Comparison of ENCODE assay signal across 2 cellular contexts in the genomic region with DNA sequence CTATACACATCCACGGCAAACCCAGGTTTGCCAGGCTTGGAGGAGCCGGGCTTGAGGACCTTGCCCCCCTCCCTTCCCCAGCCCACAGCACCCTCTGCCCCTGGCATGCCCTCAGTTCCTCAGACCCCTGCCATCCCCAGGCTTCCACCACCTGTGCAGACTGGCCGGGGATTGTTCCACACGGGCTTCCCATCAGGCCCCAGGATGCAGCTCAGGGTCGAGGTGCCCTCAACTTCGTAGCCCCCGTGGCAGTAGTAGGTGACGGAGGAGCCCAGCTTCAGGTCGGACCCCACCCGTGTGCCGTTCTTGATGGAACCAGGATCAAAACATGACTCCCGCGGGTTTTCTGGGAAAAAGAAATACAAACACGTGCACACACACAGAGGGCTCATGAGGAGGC.
TF ChIP-seq lines count a peak whose summit lies in the region.

No MANE protein-coding gene starts in this region.

TF ChIP-seq in IMR-90, 13 proteins besides CTCF, POLR2A, EP300 and RAD21:
- TF ChIP-seq CEBPB (IDR thresholded peaks at IDR 0.05; ENCODE audit: low read depth, low read length) = no peak
- TF ChIP-seq ELK1 (IDR thresholded peaks at IDR 0.05; ENCODE audit: borderline replicate concordance, low read depth, low read length) = no peak
- TF ChIP-seq, protein P1, sequence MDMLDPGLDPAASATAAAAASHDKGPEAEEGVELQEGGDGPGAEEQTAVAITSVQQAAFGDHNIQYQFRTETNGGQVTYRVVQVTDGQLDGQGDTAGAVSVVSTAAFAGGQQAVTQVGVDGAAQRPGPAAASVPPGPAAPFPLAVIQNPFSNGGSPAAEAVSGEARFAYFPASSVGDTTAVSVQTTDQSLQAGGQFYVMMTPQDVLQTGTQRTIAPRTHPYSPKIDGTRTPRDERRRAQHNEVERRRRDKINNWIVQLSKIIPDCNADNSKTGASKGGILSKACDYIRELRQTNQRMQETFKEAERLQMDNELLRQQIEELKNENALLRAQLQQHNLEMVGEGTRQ (IDR thresholded peaks at IDR 0.05; ENCODE audit: low read depth, low read length) = no peak
- TF ChIP-seq RFX5 (IDR thresholded peaks at IDR 0.05; ENCODE audit: low read depth, low read length) = no peak
- no peak for TF ChIP-seq MAFK (IDR thresholded peaks at IDR 0.05; ENCODE audit: low read depth, low read length)
- no peak for TF ChIP-seq RCOR1 (IDR thresholded peaks at IDR 0.05; ENCODE audit: insufficient replicate concordance, low read length)
- TF ChIP-seq FOS (IDR thresholded peaks at IDR 0.05; ENCODE audit: low read depth, low read length) = no peak
- TF ChIP-seq MXI1 (IDR thresholded peaks at IDR 0.05; ENCODE audit: borderline replicate concordance, low read depth, low read length) = no peak
- TF ChIP-seq BHLHE40 (IDR thresholded peaks at IDR 0.05; ENCODE audit: low read depth, low read length) = no peak
- TF ChIP-seq NFE2L2 (IDR thresholded peaks at IDR 0.05; ENCODE audit: low read depth, low read length) = no peak
- TF ChIP-seq MAZ (IDR thresholded peaks at IDR 0.05; ENCODE audit: borderline replicate concordance, low read depth, low read length) = no peak

TF ChIP-seq in H1, 55 proteins besides CTCF, POLR2A, EP300 and RAD21:
- TF ChIP-seq SAP30 (IDR thresholded peaks at IDR 0.05; ENCODE audit: insufficient read depth, insufficient replicate concordance, low read length) (no peak), NANOG (IDR thresholded peaks at IDR 0.05; ENCODE audit: insufficient read depth, low read depth, low read length, poor library complexity, severe bottlenecking) (no peak)
